9 cellular contexts compared by ENCODE assay signal in genomic region chr1:160046494-160047115, GRCh38. TPM values are rescaled to one million over a fixed set of nuclear protein-coding genes. Genes with fewer than 3 reads are reported as not detected.
A peak's percentile ranks its signal among the peaks of the same experiment; 100 is the strongest.
DNase-seq lines count a peak whose midpoint lies in the region; ATAC-seq and TF ChIP-seq lines count a peak whose summit lies in the region.
"Had no signal": no experiment of that assay in that cellular context is flagged by ENCODE, and none has a peak within 500 bp of the region (broad histone marks: within the 10 kb centered on the region; RNA-seq: fewer than 3 reads in every experiment).

No MANE protein-coding gene starts in this region.

- DNase-seq in NK-92 treated with Interleukin-12 subunit alpha and Interleukin-12 subunit beta, amount 100 ng/mL, for 24 hours (lab: John Stamatoyannopoulos, UW): peak; percentile 7
- DNase-seq in NK-92 (lab: John Stamatoyannopoulos, UW; ENCODE audit: unreplicated experiment) (no peak), HFFc6 (peak; percentile 29), NCI-H526 (lab: John Stamatoyannopoulos, UW) (peak; percentile 44 to 77), fibroblast of pulmonary artery (ENCODE audit: low read depth) (peak; percentile 55)
- peak; percentile 14 for DNase-seq in activated T-cell treated with anti-CD3 and anti-CD28 coated beads, Interleukin-2, amount 50 U/mL, for 4 hours

- no peak overlapping the region for H3K4me3 ChIP-seq in fibroblast of pulmonary artery (replicated peaks; ENCODE audit: low read depth, low read length)

- H3K36me3 Mint-ChIP-seq in HFFc6 (ENCODE audit: low read depth) (no peaks in the 10 kb centered on the region), nephron (ENCODE audit: low read depth) (no peaks in the 10 kb centered on the region)
- no peaks in the 10 kb centered on the region for H3K36me3 Mint-ChIP-seq in activated T-cell treated with anti-CD3 and anti-CD28 coated beads, Interleukin-2, amount 50 U/mL, for 4 hours (ENCODE audit: insufficient read depth)

- H3K27me3 Mint-ChIP-seq in HFFc6 (ENCODE audit: insufficient read depth): peaks cover 27% of the 10 kb centered on the region
- H3K27me3 Mint-ChIP-seq in activated T-cell treated with anti-CD3 and anti-CD28 coated beads, Interleukin-2, amount 50 U/mL, for 4 hours (ENCODE audit: low read depth): peaks cover 2% of the 10 kb centered on the region
- peaks cover 21% of the 10 kb centered on the region for H3K27me3 Mint-ChIP-seq in nephron (ENCODE audit: low read depth)

- H3K27ac Mint-ChIP-seq in HFFc6 (no peak overlapping the region), nephron (peak overlapping the region in 1 of 3 experiments; percentile 10)

- H3K4me3 Mint-ChIP-seq in HFFc6 (peak overlapping the region; percentile 71), nephron (peak overlapping the region in 1 of 3 experiments; percentile 19)
- peak overlapping the region; percentile 71 for H3K4me3 Mint-ChIP-seq in activated T-cell treated with anti-CD3 and anti-CD28 coated beads, Interleukin-2, amount 50 U/mL, for 4 hours

- no peaks in the 10 kb centered on the region for H3K9me3 Mint-ChIP-seq in HFFc6
- no peaks in the 10 kb centered on the region for H3K9me3 Mint-ChIP-seq in activated T-cell treated with anti-CD3 and anti-CD28 coated beads, Interleukin-2, amount 50 U/mL, for 4 hours
- H3K9me3 Mint-ChIP-seq in nephron: no peaks in the 10 kb centered on the region

- H3K4me1 Mint-ChIP-seq in HFFc6 (ENCODE audit: low read depth) (peaks cover 15% of the 10 kb centered on the region), nephron (peaks cover 24% of the 10 kb centered on the region)
- peaks cover 9% of the 10 kb centered on the region for H3K4me1 Mint-ChIP-seq in activated T-cell treated with anti-CD3 and anti-CD28 coated beads, Interleukin-2, amount 50 U/mL, for 4 hours (ENCODE audit: low read depth)

- TF ChIP-seq CTCF in HFFc6 (IDR thresholded peaks at IDR 0.05): peak; percentile 86
- peak; percentile 56 for TF ChIP-seq CTCF in fibroblast of pulmonary artery (IDR thresholded peaks at IDR 0.05; ENCODE audit: low read length, missing control alignments)
- TF ChIP-seq CTCF in nephron (IDR thresholded peaks at IDR 0.05; ENCODE audit: unreplicated experiment in 3 of 3): peak; percentile 46 to 60 (median 52)

- peak; percentile 76 to 85 for ATAC-seq in activated T-cell treated with anti-CD3 and anti-CD28 coated beads, Interleukin-2, amount 50 U/mL, for 4 hours
- no peak for ATAC-seq in HG02870 (IDR thresholded peaks at IDR 0.05; ENCODE audit: unreplicated experiment)

RNA-seq across cellular contexts. Expression of gene PIGM, which starts 14.8 kb away (rescaled TPM):
- 1 to 10 TPM; 6.7 to 8.4 (median 7.7) TPM for total RNA-seq in HFFc6 (2021; fragmentation: NEBNext Ultra II Directional; extraction: Animal tissue kit (Norgen Biotek cat#: 25700))
- 1 to 10 TPM; 4.1 to 5.7 (median 4.5) TPM for total RNA-seq in activated T-cell treated with anti-CD3 and anti-CD28 coated beads, Interleukin-2, amount 50 U/mL, for 4 hours

RNA-seq across cellular contexts. Expression of gene KCNJ10, which starts 23.4 kb away (rescaled TPM):
- not detected for total RNA-seq in HFFc6 (2021; fragmentation: NEBNext Ultra II Directional; extraction: Animal tissue kit (Norgen Biotek cat#: 25700))
- under 1 TPM in 1 of 3 donors, not detected in 2; 0.32 TPM for total RNA-seq in activated T-cell treated with anti-CD3 and anti-CD28 coated beads, Interleukin-2, amount 50 U/mL, for 4 hours
- total RNA-seq: lower leg skin had no signal

RNA-seq across cellular contexts. Expression of gene KCNJ9, which starts 34.7 kb away (rescaled TPM):
- total RNA-seq in HFFc6 (2021; fragmentation: NEBNext Ultra II Directional; extraction: Animal tissue kit (Norgen Biotek cat#: 25700)): not detected
- not detected for total RNA-seq in activated T-cell treated with anti-CD3 and anti-CD28 coated beads, Interleukin-2, amount 50 U/mL, for 4 hours

RNA-seq across cellular contexts. Expression of gene IGSF8, which starts 51.8 kb away (rescaled TPM):
- 10 to 100 TPM in 5 of 6 experiments, 1 to 10 TPM in 1; 9.6 to 12.9 (median 11.2) TPM for total RNA-seq in HFFc6 (2021; fragmentation: NEBNext Ultra II Directional; extraction: Animal tissue kit (Norgen Biotek cat#: 25700))
- total RNA-seq in activated T-cell treated with anti-CD3 and anti-CD28 coated beads, Interleukin-2, amount 50 U/mL, for 4 hours: 10 to 100 TPM; 30.5 to 45.7 (median 43.1) TPM
